In the genomic region with DNA sequence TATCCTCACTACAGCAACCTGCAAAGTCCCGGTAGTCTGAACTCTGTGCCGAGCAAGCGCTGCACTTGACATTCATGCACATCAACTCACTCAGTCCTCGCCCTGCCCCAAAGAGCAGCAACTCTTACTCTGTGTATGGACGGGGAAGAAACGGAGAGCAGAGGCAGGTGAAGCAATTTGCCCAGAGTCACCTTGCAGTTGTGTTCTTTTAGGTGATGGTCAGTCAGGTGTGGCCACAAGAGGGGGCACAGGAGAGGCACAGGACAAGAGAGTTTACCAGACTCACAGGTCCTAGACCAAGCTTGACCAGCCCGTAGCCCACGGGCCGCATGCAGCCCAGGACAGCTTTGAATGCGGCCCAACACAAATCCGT, we compare ENCODE assay signal across 12 cellular contexts. TPM values are rescaled to one million over a fixed set of nuclear protein-coding genes. Genes with fewer than 3 reads are reported as not detected.
A peak's percentile ranks its signal among the peaks of the same experiment; 100 is the strongest.
DNase-seq lines count a peak whose midpoint lies in the region; ATAC-seq, FAIRE-seq and TF ChIP-seq lines count a peak whose summit lies in the region.
"Had no signal": no experiment of that assay in that cellular context is flagged by ENCODE, and none has a peak within 500 bp of the region (broad histone marks: within the 10 kb centered on the region; RNA-seq: fewer than 3 reads in every experiment).

No MANE protein-coding gene starts in this region.

- peak; percentile 52 to 67 for TF ChIP-seq RAD21 in H1 (IDR thresholded peaks at IDR 0.05 in 1 of 2, conservative IDR thresholded peaks at IDR 0.05 in 1 of 2; ENCODE audit: low read depth in 2 of 2, low read length in 2 of 2)

- POLR2A ChIA-PET in H1 (lab: Charles Lee; ENCODE audit: partially characterized antibody) = interaction anchor here (0.8 kb wide), 1 partner anchor 15 kb away, joined by 3 read pairs; no protein-coding TSS in a partner anchor

- no peaks in the 10 kb centered on the region for H3K79me1 ChIP-seq in H1 (ENCODE audit: low read depth, low read length)

- H4K91ac ChIP-seq in H1 (replicated peaks; ENCODE audit: insufficient read length, low read length) = no peak overlapping the region

- CTCF ChIA-PET in H1 (lab: Charles Lee; ENCODE audit: partially characterized antibody) = interaction anchor here (0.8 to 21.1 kb wide), 11 partner anchors 9 to 118 kb away, joined by 3 to 205 read pairs (median 4); no protein-coding TSS in a partner anchor

- no peak overlapping the region for H3K18ac ChIP-seq in H1 (ENCODE audit: extremely low read depth, low read length)

- no peak overlapping the region for H3K23ac ChIP-seq in H1 (ENCODE audit: insufficient read length)

- no peak overlapping the region for H3K9ac ChIP-seq in H1 (replicated peaks in 1 of 4; ENCODE audit: extremely low read depth in 1 of 4, low read depth in 3 of 4, low read length in 3 of 4)

- ATAC-seq in mucosa of descending colon (no peak), HG03439 (IDR thresholded peaks at IDR 0.05; ENCODE audit: unreplicated experiment) (no peak)
- no peak for ATAC-seq in activated T-cell treated with anti-CD3 and anti-CD28 coated beads, Interleukin-2, amount 50 U/mL, for 4 hours

- no peak overlapping the region for H4K8ac ChIP-seq in H1 (ENCODE audit: extremely low read depth, insufficient read depth, low read length)

- no peaks in the 10 kb centered on the region for H3K36me3 Mint-ChIP-seq in activated T-cell treated with anti-CD3 and anti-CD28 coated beads, Interleukin-2, amount 50 U/mL, for 4 hours (ENCODE audit: insufficient read depth)

- H3K4me3 Mint-ChIP-seq in activated T-cell treated with anti-CD3 and anti-CD28 coated beads, Interleukin-2, amount 50 U/mL, for 4 hours = no peak overlapping the region

- H4K5ac ChIP-seq in H1 (ENCODE audit: insufficient read length, low read depth, low read length) = no peak overlapping the region

- no peaks in the 10 kb centered on the region for H3K27me3 Mint-ChIP-seq in activated T-cell treated with anti-CD3 and anti-CD28 coated beads, Interleukin-2, amount 50 U/mL, for 4 hours (ENCODE audit: low read depth)

- H3K36me3 ChIP-seq in H1 (ENCODE audit: control insufficient read depth in 2 of 4, insufficient read depth in 4 of 4, low read length in 3 of 4) (no peaks in the 10 kb centered on the region), mucosa of descending colon (ENCODE audit: low read depth) (no peaks in the 10 kb centered on the region)

- H4K20me1 ChIP-seq in H1 (replicated peaks in 1 of 2; ENCODE audit: control insufficient read depth in 1 of 2, insufficient read depth in 2 of 2, low read length in 2 of 2) = peaks cover 0 to 4% of the 10 kb centered on the region in 2 experiments

- no peak for TF ChIP-seq POLR2A in H1 (IDR thresholded peaks at IDR 0.05; ENCODE audit: control extremely low read depth in 1 of 2, low read depth in 2 of 2, low read length in 2 of 2)

- no peak overlapping the region for H3K56ac ChIP-seq in H1 (replicated peaks; ENCODE audit: insufficient read length, low read depth, low read length)

- H3K9me3 Mint-ChIP-seq in activated T-cell treated with anti-CD3 and anti-CD28 coated beads, Interleukin-2, amount 50 U/mL, for 4 hours = no peaks in the 10 kb centered on the region

- no peak overlapping the region for H2BK5ac ChIP-seq in H1 (ENCODE audit: low read depth, low read length)

- no peak overlapping the region for H2BK20ac ChIP-seq in H1 (ENCODE audit: low read length)

- H2BK15ac ChIP-seq in H1 (ENCODE audit: low read length) = no peak overlapping the region

- H2BK120ac ChIP-seq in H1 (replicated peaks; ENCODE audit: low read depth, low read length) = no peak overlapping the region

- H3K14ac ChIP-seq in H1 (ENCODE audit: insufficient read length) = no peak overlapping the region

- H2AFZ ChIP-seq in H1 (ENCODE audit: low read length) = no peak overlapping the region

- H3K4me2 ChIP-seq in H1 (ENCODE audit: insufficient read depth in 1 of 2, low read depth in 2 of 2, low read length in 2 of 2) = no peak overlapping the region

- no peaks in the 10 kb centered on the region for H3K4me1 Mint-ChIP-seq in activated T-cell treated with anti-CD3 and anti-CD28 coated beads, Interleukin-2, amount 50 U/mL, for 4 hours (ENCODE audit: low read depth)

- FAIRE-seq in H1 (lab: Jason Lieb, UNC) = peak; percentile 69

- no peak overlapping the region for H2BK12ac ChIP-seq in H1 (ENCODE audit: low read depth, low read length)

- H3K27ac ChIP-seq in H1 (ENCODE audit: low read depth, low read length) = no peak overlapping the region

- DNase-seq in GM10266 (ENCODE audit: extremely low spot score) (no peak), NCI-H146 (lab: John Stamatoyannopoulos, UW) (peak; percentile 39), H1 (ENCODE audit: low read depth in 1 of 2, low spot score in 2 of 2) (peak in 1 of 2 experiments; percentile 57), mucosa of descending colon (peak in 2 of 3 donors; percentile 15 to 23), NCI-H1436 (lab: John Stamatoyannopoulos, UW) (no peak), GDM1 (lab: John Stamatoyannopoulos, UW) (no peak)
- DNase-seq in activated T-cell treated with anti-CD3 and anti-CD28 coated beads, Interleukin-2, amount 50 U/mL, for 4 hours = no peak
- DNase-seq: amniotic stem cell, DMS79 treated with DMSO at 0.1 percent for 48 hours, NCI-H1694 treated with DMSO at 0.1 percent for 48 hours, T-helper 9 cell had no signal

- H3K79me2 ChIP-seq in H1 (ENCODE audit: control insufficient read depth in 1 of 2, insufficient read depth in 2 of 2, low read length in 2 of 2) = no peaks in the 10 kb centered on the region

- no peak overlapping the region for H3K4me3 ChIP-seq in H1 (ENCODE audit: extremely low read depth in 1 of 4, insufficient read depth in 2 of 4, low read depth in 3 of 4, low read length in 4 of 4)
- no peak overlapping the region for H3K4me3 ChIP-seq in mucosa of descending colon

- H3K23me2 ChIP-seq in H1 (ENCODE audit: low read depth, low read length) = no peaks in the 10 kb centered on the region; the same call in 1 of the 2 replicates

- H3K4me1 ChIP-seq in H1 (replicated peaks in 1 of 4; ENCODE audit: control insufficient read depth in 3 of 4, insufficient read depth in 4 of 4, low read length in 3 of 4) = no peaks in the 10 kb centered on the region
- H3K4me1 ChIP-seq in mucosa of descending colon (ENCODE audit: low read depth) = no peaks in the 10 kb centered on the region

- H3K4ac ChIP-seq in H1 (replicated peaks; ENCODE audit: insufficient read length, low read depth, low read length) = no peak overlapping the region

- TF ChIP-seq EP300 in H1 (IDR thresholded peaks at IDR 0.05; ENCODE audit: borderline replicate concordance in 1 of 2, low read depth in 2 of 2, low read length in 2 of 2) = no peak

- intact Hi-C loops in mucosa of descending colon (cut with DNase I, micrococcal nuclease) = no loop called here

- H2AK5ac ChIP-seq in H1 (ENCODE audit: low read depth, low read length) = no peak overlapping the region; the same call in 1 of the 2 replicates

- H3K27me3 ChIP-seq in H1 (replicated peaks in 1 of 4; ENCODE audit: control insufficient read depth in 3 of 4, extremely low read depth in 1 of 4, insufficient read depth in 3 of 4, low read length in 3 of 4) = peaks cover 0 to 5% (median 0%) of the 10 kb centered on the region in 4 experiments; a peak in 2 of 7 replicates

- peak; percentile 24 for TF ChIP-seq CTCF in GM10266 (IDR thresholded peaks at IDR 0.05; ENCODE audit: control insufficient read depth, insufficient read depth, low read depth, missing control alignments)
- peak; percentile 63 to 79 (median 76) for TF ChIP-seq CTCF in H1 (IDR thresholded peaks at IDR 0.05; ENCODE audit: control extremely low read depth in 1 of 3, insufficient read depth in 1 of 3, low read depth in 1 of 3, low read length in 3 of 3)
- TF ChIP-seq CTCF in mucosa of descending colon (IDR thresholded peaks at IDR 0.05) = no peak

- H3K9me3 ChIP-seq in H1 (ENCODE audit: insufficient read depth in 2 of 2, low read depth in 1 of 2, low read length in 1 of 2) (no peaks in the 10 kb centered on the region), mucosa of descending colon (no peaks in the 10 kb centered on the region)

- 88% methylated on average over 11 of the region's 11 CpGs; no CpG with 5 or more reads in 1 of the 2 experiments for WGBS in H1 (ENCODE audit: extremely low coverage in 1 of 2, insufficient coverage in 1 of 2, insufficient read length in 1 of 2, insufficient replicate concordance in 2 of 2, low coverage in 1 of 2, low lambda C conversion rate in 2 of 2, missing lambda C conversion rate in 1 of 2), 2 experiments

TF ChIP-seq in H1, 55 proteins besides CTCF, POLR2A, EP300 and RAD21 (continues in another document):
- TF ChIP-seq SIN3A (conservative IDR thresholded peaks at IDR 0.05 in 1 of 2, IDR thresholded peaks at IDR 0.05 in 1 of 2; ENCODE audit: low read depth in 1 of 2, low read length in 2 of 2) (no peak), HDAC2 (IDR thresholded peaks at IDR 0.05; ENCODE audit: borderline replicate concordance in 1 of 2, low read depth in 2 of 2, low read length in 2 of 2) (no peak), SAP30 (IDR thresholded peaks at IDR 0.05; ENCODE audit: insufficient read depth, insufficient replicate concordance, low read length) (no peak), BRCA1 (IDR thresholded peaks at IDR 0.05; ENCODE audit: low read depth, low read length) (no peak), ASH2L (IDR thresholded peaks at IDR 0.05; ENCODE audit: low read length) (no peak), PHF8 (conservative IDR thresholded peaks at IDR 0.05; ENCODE audit: low read depth, low read length) (no peak), BCL11A (IDR thresholded peaks at IDR 0.05; ENCODE audit: low read depth in 2 of 2, low read length in 2 of 2) (no peak), KDM5A (IDR thresholded peaks at IDR 0.05; ENCODE audit: low read length) (no peak), SUZ12 (IDR thresholded peaks at IDR 0.05; ENCODE audit: low read length) (no peak)
- TF ChIP-seq, protein P1, sequence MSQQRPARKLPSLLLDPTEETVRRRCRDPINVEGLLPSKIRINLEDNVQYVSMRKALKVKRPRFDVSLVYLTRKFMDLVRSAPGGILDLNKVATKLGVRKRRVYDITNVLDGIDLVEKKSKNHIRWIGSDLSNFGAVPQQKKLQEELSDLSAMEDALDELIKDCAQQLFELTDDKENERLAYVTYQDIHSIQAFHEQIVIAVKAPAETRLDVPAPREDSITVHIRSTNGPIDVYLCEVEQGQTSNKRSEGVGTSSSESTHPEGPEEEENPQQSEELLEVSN (IDR thresholded peaks at IDR 0.05) = no peak

RNA-seq across cellular contexts. Expression of a gene that starts 39.1 kb away (rescaled TPM):
- 3.9 and 4.0 TPM in 2 replicates for total RNA-seq in H1 (2021; fragmentation: NEBNext Ultra II Directional; extraction: Animal tissue kit (Norgen Biotek cat#: 25700))
- polyA plus RNA-seq in H1 (2011; rRNA removed) = 7.3 and 8.2 TPM in 2 replicates
- polyA plus RNA-seq in H1 (2011; cell fraction: cytosol; rRNA removed) = 4.9 TPM
- 10.5 TPM for polyA plus RNA-seq in H1 (2011; cell fraction: nucleus; rRNA removed)
- polyA plus RNA-seq in H1 (2012, experiment 1 of 2) = 3.3 to 7.0 TPM (median 5.5 TPM) in 4 replicates
- 3.4 TPM for polyA plus RNA-seq in H1 (2012, experiment 2 of 2)
- 2.2 TPM for polyA plus RNA-seq in H1 (2013, experiment 1 of 2)
- polyA plus RNA-seq in H1 (2013, experiment 2 of 2) = 2.6 TPM
- polyA minus RNA-seq in H1 (2011; rRNA and poly(A)+ RNA removed) = 5.0 and 7.4 TPM in 2 replicates
- polyA minus RNA-seq in H1 (2011; cell fraction: cytosol; rRNA and poly(A)+ RNA removed) = 3.3 TPM
- polyA minus RNA-seq in H1 (2011; cell fraction: nucleus; rRNA and poly(A)+ RNA removed) = 9.6 TPM
- 10 to 100 TPM in 1 of 3 donors, 1 to 10 TPM in 2; 3.2 to 19.9 (median 4.2) TPM for total RNA-seq in mucosa of descending colon
- total RNA-seq in activated T-cell treated with anti-CD3 and anti-CD28 coated beads, Interleukin-2, amount 50 U/mL, for 4 hours = not detected

Comparison
In these comparisons a context has a peak if more than half of its experiments do, and no peak if none do; other contexts are left out.
1. DNase-seq: peak in NCI-H146 (single experiment) and mucosa of descending colon (2 of 3); none in GM10266 (single experiment), activated T-cell treated with anti-CD3 and anti-CD28 coated beads, Interleukin-2, amount 50 U/mL, for 4 hours (single experiment), NCI-H1436 (single experiment) and GDM1 (single experiment).